Comparison of ENCODE assay signal across 9 cellular contexts in genomic region chr7:19663816-19664531, GRCh38. TPM values are rescaled to one million over a fixed set of nuclear protein-coding genes. Genes with fewer than 3 reads are reported as not detected.
DNase-seq lines count a peak whose midpoint lies in the region; ATAC-seq, FAIRE-seq and TF ChIP-seq lines count a peak whose summit lies in the region.
"Had no signal": no experiment of that assay in that cellular context is flagged by ENCODE, and none has a peak within 500 bp of the region (broad histone marks: within the 10 kb centered on the region; RNA-seq: fewer than 3 reads in every experiment).

No MANE protein-coding gene starts in this region.

- H3K27me3 Mint-ChIP-seq in activated CD8-positive, alpha-beta memory T cell treated with anti-CD3 and anti-CD28 coated beads, Interleukin-2, amount 10 ng/mL, durations not matched to agents 7 days and 5 days, result peaks cover 4% of the 10 kb centered on the region

- POLR2A ChIA-PET in GM10248 (lab: Yijun Ruan, JAX), result no interaction called here
- POLR2A ChIA-PET in Panc1 (lab: Charles Lee), result no interaction called here
- POLR2A ChIA-PET in HepG2 (lab: Yijun Ruan, JAX), result no interaction called here

- BruUV-seq in Panc1 (replicated peaks; lab: Mats Ljungman, UMichigan) (no TSS peak), HepG2 (replicated peaks; lab: Mats Ljungman, UMichigan) (no TSS peak)

- intact Hi-C loops in Panc1 (cut with micrococcal nuclease; ENCODE audit: unreplicated experiment) (loop anchor here (2.0 to 10.0 kb wide), 2 partner anchors 249 to 1311 kb away; no protein-coding TSS in a partner anchor), HepG2 (cut with micrococcal nuclease; ENCODE audit: unreplicated experiment) (no loop called here)

- H3K27me3 ChIP-seq in Panc1 (ENCODE audit: control insufficient read depth, insufficient read depth, low read length) (no peaks in the 10 kb centered on the region), HepG2 (ENCODE audit: control insufficient read depth in 1 of 2, insufficient read depth in 2 of 2, low read length in 2 of 2) (no peaks in the 10 kb centered on the region)

- H3K36me3 ChIP-seq in Panc1 (ENCODE audit: control insufficient read depth, insufficient read depth, low read length), result no peaks in the 10 kb centered on the region
- H3K36me3 ChIP-seq in HepG2 (replicated peaks in 1 of 2; ENCODE audit: control insufficient read depth in 1 of 2, insufficient read depth in 2 of 2, low read length in 2 of 2), result no peaks in the 10 kb centered on the region

- no peaks in the 10 kb centered on the region for H4K20me1 ChIP-seq in HepG2 (ENCODE audit: insufficient read depth, low read length)

- peak; percentile 23 for DNase-seq in GM10248 (ENCODE audit: extremely low spot score)
- DNase-seq in Panc1 (ENCODE audit: low read depth, low spot score), result no peak
- no peak for DNase-seq in NCI-H1436 treated with DMSO at 0.1 percent for 48 hours (lab: John Stamatoyannopoulos, UW)
- DNase-seq in HepG2 (ENCODE audit: low spot score), result no peak
- no peak for DNase-seq in medulla oblongata (ENCODE audit: extremely low spot score)
- no peak for DNase-seq in activated CD8-positive, alpha-beta memory T cell treated with anti-CD3 and anti-CD28 coated beads, Interleukin-2, amount 10 ng/mL, durations not matched to agents 7 days and 5 days

- no peak for TF ChIP-seq EP300 in HepG2 (IDR thresholded peaks at IDR 0.05; ENCODE audit: low read depth in 2 of 2, low read length in 2 of 2)
- TF ChIP-seq EP300 in HepG2 (CRISPR knock-in tag; IDR thresholded peaks at IDR 0.05; ENCODE audit: borderline replicate concordance), result no peak

- H3K4me2 ChIP-seq in HepG2 (ENCODE audit: low read depth, low read length), result no peak overlapping the region

- no peak overlapping the region for H3K9ac ChIP-seq in HepG2 (ENCODE audit: insufficient read depth, low read depth, low read length)

- H3K4me1 Mint-ChIP-seq in activated CD8-positive, alpha-beta memory T cell treated with anti-CD3 and anti-CD28 coated beads, Interleukin-2, amount 10 ng/mL, durations not matched to agents 7 days and 5 days, result peaks cover 4% of the 10 kb centered on the region

- H3K79me2 ChIP-seq in HepG2 (ENCODE audit: insufficient read depth, low read length), result no peaks in the 10 kb centered on the region

- H3K9me3 Mint-ChIP-seq in activated CD8-positive, alpha-beta memory T cell treated with anti-CD3 and anti-CD28 coated beads, Interleukin-2, amount 10 ng/mL, durations not matched to agents 7 days and 5 days (ENCODE audit: low read depth), result no peaks in the 10 kb centered on the region

- no peak overlapping the region for H3K27ac Mint-ChIP-seq in activated CD8-positive, alpha-beta memory T cell treated with anti-CD3 and anti-CD28 coated beads, Interleukin-2, amount 10 ng/mL, durations not matched to agents 7 days and 5 days

- ATAC-seq in GM19468 (IDR thresholded peaks at IDR 0.05; ENCODE audit: extremely low read depth, unreplicated experiment) (peak; percentile 89), HG03342 (IDR thresholded peaks at IDR 0.05; ENCODE audit: unreplicated experiment) (peak; percentile 97), Panc1 (no peak), HepG2 (no peak)
- ATAC-seq in activated CD8-positive, alpha-beta memory T cell treated with anti-CD3 and anti-CD28 coated beads, Interleukin-2, amount 10 ng/mL, durations not matched to agents 7 days and 5 days, result no peak

- no peak overlapping the region for H3K4me3 ChIP-seq in Panc1 (ENCODE audit: low read depth in 2 of 2, low read length in 2 of 2)
- H3K4me3 ChIP-seq in HepG2 (replicated peaks in 1 of 3; ENCODE audit: insufficient read depth in 1 of 3, low read depth in 2 of 3, low read length in 3 of 3), result no peak overlapping the region

- no peak overlapping the region for H2AFZ ChIP-seq in HepG2 (ENCODE audit: low read length)

- H3K36me3 Mint-ChIP-seq in activated CD8-positive, alpha-beta memory T cell treated with anti-CD3 and anti-CD28 coated beads, Interleukin-2, amount 10 ng/mL, durations not matched to agents 7 days and 5 days, result no peaks in the 10 kb centered on the region

- TF ChIP-seq POLR2A in HepG2 (IDR thresholded peaks at IDR 0.05; ENCODE audit: insufficient read depth in 1 of 2, low read depth in 2 of 2, low read length in 2 of 2), result no peak

- no peak for TF ChIP-seq RAD21 in HepG2 (CRISPR knock-in tag; IDR thresholded peaks at IDR 0.05)

- H3K4me1 ChIP-seq in Panc1 (ENCODE audit: control insufficient read depth, insufficient read depth, low read length) (peaks cover 17% of the 10 kb centered on the region), HepG2 (ENCODE audit: insufficient read depth, low read length) (no peaks in the 10 kb centered on the region)

- TF ChIP-seq CTCF in GM10248 (IDR thresholded peaks at IDR 0.05; ENCODE audit: control extremely low read depth, extremely low read depth, low read depth, missing control alignments) (no peak), Panc1 (IDR thresholded peaks at IDR 0.05) (no peak), HepG2 (CRISPR knock-in tag; IDR thresholded peaks at IDR 0.05) (no peak)

- H3K4me3 Mint-ChIP-seq in activated CD8-positive, alpha-beta memory T cell treated with anti-CD3 and anti-CD28 coated beads, Interleukin-2, amount 10 ng/mL, durations not matched to agents 7 days and 5 days, result no peak overlapping the region

- CTCF ChIA-PET in GM10248 (lab: Yijun Ruan, JAX), result interaction anchor here (1.8 kb wide), 1 partner anchor 45 kb away, joined by 6 read pairs; the partner anchor contains the start of gene POLR1F
- CTCF ChIA-PET in Panc1 (lab: Charles Lee), result interaction anchor here (0.6 kb wide), 1 partner anchor 123 kb away, joined by 3 read pairs; no protein-coding TSS in a partner anchor
- CTCF ChIA-PET in HepG2 (lab: Yijun Ruan, JAX; ENCODE audit: low intra/inter-chr PET ratio, low total read pairs), result no interaction called here
- CTCF ChIA-PET in activated CD8-positive, alpha-beta memory T cell treated with anti-CD3 and anti-CD28 coated beads, Interleukin-2, amount 10 ng/mL, durations not matched to agents 7 days and 5 days (lab: Charles Lee), result no interaction called here

- H3K27ac ChIP-seq in Panc1 (ENCODE audit: low read length), result peak overlapping the region; percentile 74; the same call in 1 of the 2 replicates
- no peak overlapping the region for H3K27ac ChIP-seq in HepG2 (ENCODE audit: extremely low read length, insufficient read depth, low read length)

- in situ Hi-C loops in Panc1 (cut with HindIII; ENCODE audit: low pct_unique_long_range_greater_than_20kb, low sequenced_read_pairs) (loop anchor here (25.0 kb wide), 1 partner anchor 1302 kb away; no protein-coding TSS in a partner anchor), HepG2 (cut with HindIII; ENCODE audit: extremely low pct_ligation_motif_present, low pct_unique_long_range_greater_than_20kb) (loop anchor here (25.0 kb wide), 2 partner anchors 552 to 1302 kb away; partner anchors contain the start of gene TWIST1)

- no peak for FAIRE-seq in HepG2 (lab: Jason Lieb, UNC)
- FAIRE-seq: endothelial cell of umbilical vein had no signal

- no peaks in the 10 kb centered on the region for H3K9me3 ChIP-seq in Panc1 (ENCODE audit: control insufficient read depth, insufficient read depth, low read depth, low read length)
- H3K9me3 ChIP-seq in HepG2 (ENCODE audit: low read length), result no peaks in the 10 kb centered on the region

- WGBS in HepG2 (ENCODE audit: low lambda C conversion rate), result under 1% methylated on average over 4 of the region's 4 CpGs

TF ChIP-seq in HepG2, 621 proteins besides CTCF, POLR2A, EP300 and RAD21 (continues in another document):
- no peak for TF ChIP-seq SMAD9 (CRISPR knock-in tag; IDR thresholded peaks at IDR 0.05)
- no peak for TF ChIP-seq POLR2G (IDR thresholded peaks at IDR 0.05; ENCODE audit: low read depth, low read length)
- no peak for TF ChIP-seq GFI1 (CRISPR knock-in tag; IDR thresholded peaks at IDR 0.05; ENCODE audit: borderline replicate concordance)

RNA-seq across cellular contexts. Expression of gene POLR1F, which starts 44.9 kb away (rescaled TPM):
- 20.7 TPM for total RNA-seq in Panc1 (2021; ENCODE audit: unreplicated experiment)
- polyA plus RNA-seq in Panc1 (2012; ENCODE audit: insufficient read length), result 7.8 TPM
- 14.9 and 25.3 TPM in 2 replicates for total RNA-seq in HepG2 (2016; rRNA removed; fragmentation: Illumina TruSeq; extraction: Trizol)
- 0.97 and 1.0 TPM in 2 replicates for total RNA-seq in HepG2 (2016; cell fraction: cytosol; rRNA removed; fragmentation: Illumina TruSeq; extraction: Trizol; ENCODE audit: low read depth)
- 18.5 and 27.4 TPM in 2 replicates for total RNA-seq in HepG2 (2016; cell fraction: insoluble cytoplasmic fraction; rRNA removed; fragmentation: Illumina TruSeq; extraction: Trizol)
- total RNA-seq in HepG2 (2016; cell fraction: membrane; rRNA removed; fragmentation: Illumina TruSeq; extraction: Trizol), result 5.2 and 6.4 TPM in 2 replicates
- total RNA-seq in HepG2 (2016; cell fraction: nucleus; rRNA removed; fragmentation: Illumina TruSeq; extraction: Trizol), result 9.4 and 12.6 TPM in 2 replicates
- 7.1 and 8.0 TPM in 2 replicates for polyA plus RNA-seq in HepG2 (2011; rRNA removed)
- polyA plus RNA-seq in HepG2 (2011; cell fraction: cytosol; rRNA removed), result 2.8 and 4.7 TPM in 2 replicates
- polyA plus RNA-seq in HepG2 (2011; cell fraction: nucleus; rRNA removed), result 3.1 and 6.5 TPM in 2 replicates
- polyA plus RNA-seq in HepG2 (2012), result 7.8 and 8.5 TPM in 2 replicates
- polyA plus RNA-seq in HepG2 (2016; cell fraction: cytosol; fragmentation: Illumina TruSeq; extraction: Trizol; ENCODE audit: low read depth), result 0.67 and 1.2 TPM in 2 replicates
- polyA plus RNA-seq in HepG2 (2016; cell fraction: insoluble cytoplasmic fraction; fragmentation: Illumina TruSeq; extraction: Trizol; ENCODE audit: low read depth), result 19.6 and 20.3 TPM in 2 replicates
- 2.0 and 2.3 TPM in 2 replicates for polyA plus RNA-seq in HepG2 (2016; cell fraction: membrane; fragmentation: Illumina TruSeq; extraction: Trizol; ENCODE audit: low read depth)
- 12.0 and 14.5 TPM in 2 replicates for polyA plus RNA-seq in HepG2 (2016; cell fraction: nucleus; fragmentation: Illumina TruSeq; extraction: Trizol; ENCODE audit: insufficient read depth, low read depth)
- 9.2 and 12.5 TPM in 2 replicates for polyA minus RNA-seq in HepG2 (2011; rRNA and poly(A)+ RNA removed; ENCODE audit: low replicate concordance)
- 7.1 and 7.4 TPM in 2 replicates for polyA minus RNA-seq in HepG2 (2011; cell fraction: cytosol; rRNA and poly(A)+ RNA removed)
- polyA minus RNA-seq in HepG2 (2011; cell fraction: nucleus; rRNA and poly(A)+ RNA removed), result 14.4 and 15.2 TPM in 2 replicates
- total RNA-seq in activated CD8-positive, alpha-beta memory T cell treated with anti-CD3 and anti-CD28 coated beads, Interleukin-2, amount 10 ng/mL, durations not matched to agents 7 days and 5 days, result 10 to 100 TPM; 18.5 to 27.9 TPM

Comparison
In these comparisons a context has a peak if more than half of its experiments do, and no peak if none do; other contexts are left out.
1. ATAC-seq: peak in GM19468 (single experiment) and HG03342 (single experiment); none in Panc1 (single experiment), HepG2 (single experiment) and activated CD8-positive, alpha-beta memory T cell treated with anti-CD3 and anti-CD28 coated beads, Interleukin-2, amount 10 ng/mL, durations not matched to agents 7 days and 5 days (single experiment).
2. CTCF ChIA-PET loops: an anchor here in GM10248 (1.8 kb wide) and Panc1 (0.6 kb wide); none called in HepG2 and activated CD8-positive, alpha-beta memory T cell treated with anti-CD3 and anti-CD28 coated beads, Interleukin-2, amount 10 ng/mL, durations not matched to agents 7 days and 5 days.